Comparison of ENCODE assay signal across 12 cellular contexts in genomic region chr4:8772499-8773123, GRCh38.
"Had no signal": no experiment of that assay in that cellular context is flagged by ENCODE, and none has a peak within 500 bp of the region (broad histone marks: within the 10 kb centered on the region; RNA-seq: fewer than 3 reads in every experiment).

No MANE protein-coding gene starts in this region.

- H3K27ac Mint-ChIP-seq: activated CD4-positive, alpha-beta T cell treated with anti-CD3 and anti-CD28 coated beads, Interleukin-2, amount 10 ng/mL, durations not matched to agents 7 days and 5 days; activated naive CD4-positive, alpha-beta T cell treated with anti-CD3 and anti-CD28 coated beads, Interleukin-2, amount 50 U/mL, for 24 hours had no signal

- H3K4me1 ChIP-seq: adrenal gland, transverse colon had no signal

- H3K9me3 ChIP-seq: adrenal gland, transverse colon had no signal

- DNase-seq: activated CD4-positive, alpha-beta T cell treated with anti-CD3 and anti-CD28 coated beads, Interleukin-2, amount 10 ng/mL, durations not matched to agents 7 days and 5 days; activated CD8-positive, alpha-beta memory T cell treated with anti-CD3 and anti-CD28 coated beads for 24 hours; adrenal gland; stimulated activated CD4-positive, alpha-beta T cell treated with anti-CD3 and anti-CD28 coated beads, Interleukin-4, amount 100 ng/mL, for 1 hour; stimulated activated naive CD4-positive, alpha-beta T cell treated with Interleukin-2 at 50 U/mL for 16 hours; substantia nigra; transverse colon had no signal

- ATAC-seq: esophagus mucosa had no signal

- H3K9me3 Mint-ChIP-seq: activated CD4-positive, alpha-beta T cell treated with anti-CD3 and anti-CD28 coated beads, Interleukin-2, amount 10 ng/mL, durations not matched to agents 7 days and 5 days; activated naive CD4-positive, alpha-beta T cell treated with anti-CD3 and anti-CD28 coated beads, Interleukin-2, amount 50 U/mL, for 24 hours; neural crest cell had no signal

- H3K27me3 ChIP-seq: adrenal gland, cardiac muscle cell, hepatocyte, transverse colon had no signal

- H3K36me3 ChIP-seq: adrenal gland, cardiac muscle cell, transverse colon had no signal

- H3K27ac ChIP-seq: adrenal gland, cardiac muscle cell, hepatocyte, transverse colon had no signal

- H3K36me3 Mint-ChIP-seq: activated naive CD4-positive, alpha-beta T cell treated with anti-CD3 and anti-CD28 coated beads, Interleukin-2, amount 50 U/mL, for 24 hours had no signal

- H3K4me1 Mint-ChIP-seq: activated CD4-positive, alpha-beta T cell treated with anti-CD3 and anti-CD28 coated beads, Interleukin-2, amount 10 ng/mL, durations not matched to agents 7 days and 5 days; activated naive CD4-positive, alpha-beta T cell treated with anti-CD3 and anti-CD28 coated beads, Interleukin-2, amount 50 U/mL, for 24 hours; neural crest cell had no signal

- H3K4me3 ChIP-seq: adrenal gland, cardiac muscle cell, hepatocyte, transverse colon had no signal

- H3K4me3 Mint-ChIP-seq: activated CD4-positive, alpha-beta T cell treated with anti-CD3 and anti-CD28 coated beads, Interleukin-2, amount 10 ng/mL, durations not matched to agents 7 days and 5 days; activated naive CD4-positive, alpha-beta T cell treated with anti-CD3 and anti-CD28 coated beads, Interleukin-2, amount 50 U/mL, for 24 hours; neural crest cell had no signal
